22 cellular contexts compared by ENCODE assay signal in the genomic region with DNA sequence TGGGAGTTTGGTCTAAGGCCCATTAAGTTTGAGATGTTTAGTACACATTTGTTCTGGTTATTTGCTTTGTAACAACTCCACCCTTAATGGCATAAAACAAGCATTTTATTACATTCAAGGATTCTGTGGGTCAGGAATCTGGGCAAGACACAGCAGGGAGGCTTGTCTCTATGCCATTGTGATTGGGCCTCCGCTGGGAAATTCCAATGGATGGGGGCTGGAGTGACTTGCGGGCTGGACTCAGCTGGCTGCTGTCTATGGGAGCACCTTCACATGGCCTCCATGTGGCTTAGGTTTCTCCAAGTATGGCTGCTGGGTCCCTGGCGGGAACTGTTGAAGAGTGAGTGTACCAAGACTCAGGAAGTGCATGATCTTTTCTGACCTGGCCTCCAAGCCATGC.
DNase-seq lines count a peak whose midpoint lies in the region; FAIRE-seq and TF ChIP-seq lines count a peak whose summit lies in the region.
"Had no signal": no experiment of that assay in that cellular context is flagged by ENCODE, and none has a peak within 500 bp of the region (broad histone marks: within the 10 kb centered on the region; RNA-seq: fewer than 3 reads in every experiment).

No MANE protein-coding gene starts in this region.

- DNase-seq in ELF-1 (ENCODE audit: low read depth, low spot score): peak; percentile 74
- peak; percentile 58 for DNase-seq in astrocyte of the cerebellum (ENCODE audit: low read depth)
- DNase-seq in iPS-NIHi7 (ENCODE audit: extremely low spot score): peak; percentile 72
- peak; percentile 15 for DNase-seq in smooth muscle cell of the brain vasculature (ENCODE audit: low read depth, low spot score)
- no peak for DNase-seq in small intestine
- DNase-seq in COLO829 (ENCODE audit: low spot score): no peak
- DNase-seq in NOMO-1 (lab: John Stamatoyannopoulos, UW; ENCODE audit: unreplicated experiment in 2 of 2): no peak
- DNase-seq: activated T-cell treated with anti-CD3 and anti-CD28 coated beads, Interleukin-2, amount 50 U/mL, for 24 hours; adrenal gland; CD4-positive, alpha-beta T cell; cortex of kidney; DMS153; HCEC 1CT; left cardiac atrium; naive thymus-derived CD8-positive, alpha-beta T cell; NCI-H187; NCI-H69; ovary; RPMI8226; stimulated activated CD4-positive, alpha-beta T cell treated with anti-CD3 and anti-CD28 coated beads, Interleukin-12 subunit alpha, Interleukin-12 subunit beta, amount 100 ng/mL, for 4 hours; stimulated activated CD4-positive, alpha-beta T cell treated with anti-CD3 and anti-CD28 coated beads, Interleukin-4, amount 100 ng/mL, for 4 hours had no signal

- no peak overlapping the region for H3K4me3 ChIP-seq in astrocyte of the cerebellum (ENCODE audit: low read depth, low read length)
- H3K4me3 ChIP-seq in small intestine (ENCODE audit: low read depth in 1 of 2, low read length in 2 of 2): no peak overlapping the region
- H3K4me3 ChIP-seq: adrenal gland, ovary, right atrium auricular region had no signal

- no peaks in the 10 kb centered on the region for H3K27me3 ChIP-seq in small intestine (ENCODE audit: control insufficient read depth in 2 of 2, insufficient read depth in 2 of 2, low read length in 2 of 2)
- H3K27me3 ChIP-seq: adrenal gland, ovary, right atrium auricular region had no signal

- no peaks in the 10 kb centered on the region for H3K9me3 ChIP-seq in small intestine (ENCODE audit: control insufficient read depth, low read depth)
- H3K9me3 ChIP-seq: adrenal gland, ovary, right atrium auricular region had no signal

- no peak for TF ChIP-seq CTCF in astrocyte of the cerebellum (IDR thresholded peaks at IDR 0.05; ENCODE audit: low read depth, low read length, missing control alignments)

- in situ Hi-C loops in astrocyte of the cerebellum (cut with HindIII; ENCODE audit: low sequenced_read_pairs): no loop called here

- no peak overlapping the region for H3K27ac ChIP-seq in small intestine (ENCODE audit: low read depth in 1 of 2, low read length in 1 of 2)
- H3K27ac ChIP-seq: adrenal gland, ovary, right atrium auricular region had no signal

- H3K36me3 ChIP-seq in small intestine (ENCODE audit: control insufficient read depth in 2 of 2, insufficient read depth in 2 of 2, low read length in 2 of 2): peaks cover 4% of the 10 kb centered on the region in 2 donors
- H3K36me3 ChIP-seq: ovary had no signal

- WGBS in small intestine, 3 donors: 89 to 96% (median 94%) methylated on average over 3 of the region's 3 CpGs

- FAIRE-seq in small intestine (lab: Jason Lieb, UNC): no peak

- H3K4me1 ChIP-seq in small intestine (ENCODE audit: control insufficient read depth in 2 of 2, insufficient read depth in 1 of 2, low read depth in 1 of 2, low read length in 1 of 2): no peaks in the 10 kb centered on the region
- H3K4me1 ChIP-seq: adrenal gland, right atrium auricular region had no signal

Comparison
In these comparisons a context has a peak if more than half of its experiments do, and no peak if none do; other contexts are left out.
1. DNase-seq: peak in ELF-1 (single experiment), astrocyte of the cerebellum (single experiment), iPS-NIHi7 (single experiment) and smooth muscle cell of the brain vasculature (single experiment); none in small intestine (single experiment), COLO829 (single experiment) and NOMO-1 (0 of 2).